ENCODE assay signal across 1 cellular context in genomic region chr4:163482197-163482596, GRCh38.
TF ChIP-seq lines count a peak whose summit lies in the region.

No MANE protein-coding gene starts in this region.

TF ChIP-seq in SK-N-SH treated with all-trans-retinoic acid at 6 μM for 48 hours, 23 proteins besides CTCF, POLR2A, EP300 and RAD21 (continued from another document):
- TF ChIP-seq CSRNP3 (CRISPR knock-in tag; IDR thresholded peaks at IDR 0.05) (no peak), PPARA (CRISPR knock-in tag; IDR thresholded peaks at IDR 0.05; ENCODE audit: borderline replicate concordance) (no peak), CSDC2 (CRISPR knock-in tag; IDR thresholded peaks at IDR 0.05) (no peak), SNAI2 (CRISPR knock-in tag; IDR thresholded peaks at IDR 0.05) (no peak), ESRRG (CRISPR knock-in tag; IDR thresholded peaks at IDR 0.05) (no peak), BACH2 (CRISPR knock-in tag; IDR thresholded peaks at IDR 0.05; ENCODE audit: borderline replicate concordance) (no peak), ZC3H10 (CRISPR knock-in tag; IDR thresholded peaks at IDR 0.05) (no peak)
TF ChIP-seq in SK-N-SH treated with all-trans-retinoic acid at 6 μM for 48 hours: peak in this region for 0.
